8 cellular contexts compared by ENCODE assay signal in the genomic region with DNA sequence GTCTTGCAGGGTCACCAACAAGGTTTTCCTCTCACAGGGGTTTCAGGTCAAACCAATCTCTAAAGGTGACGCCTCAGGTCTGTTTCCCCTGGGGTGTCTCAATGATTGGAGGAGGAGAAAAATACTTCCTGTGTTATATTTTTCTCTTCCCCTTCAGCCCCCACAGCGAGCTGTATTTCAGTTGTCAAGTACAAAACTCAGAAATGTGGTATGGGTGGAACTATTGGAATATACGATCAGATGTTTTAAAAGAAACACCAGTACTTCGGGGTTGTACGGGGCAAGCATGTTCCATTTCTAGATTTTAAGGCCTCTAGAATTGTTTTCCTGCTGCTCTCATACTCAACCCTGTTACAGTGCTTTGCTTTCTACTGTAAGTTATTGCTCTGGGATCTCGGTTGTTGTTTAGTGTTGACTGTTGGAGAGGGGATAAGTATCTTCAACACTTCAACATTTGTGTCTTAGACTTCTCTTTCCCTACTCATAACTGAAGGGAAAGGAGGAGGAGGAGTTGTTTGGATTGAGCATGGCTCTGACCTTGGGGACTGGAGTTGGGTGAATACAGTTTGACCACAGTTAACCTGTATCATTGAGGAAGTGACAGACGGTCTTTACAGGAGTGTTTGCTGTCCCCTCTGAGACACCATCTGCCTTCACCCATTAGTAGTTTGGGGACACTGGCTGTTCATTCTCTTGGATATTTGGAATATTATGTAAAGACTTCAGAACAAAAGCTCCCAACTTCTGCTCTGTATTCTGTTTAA. TPM values are rescaled to one million over a fixed set of nuclear protein-coding genes. Genes with fewer than 3 reads are reported as not detected.
DNase-seq lines count a peak whose midpoint lies in the region; ATAC-seq and TF ChIP-seq lines count a peak whose summit lies in the region.

No MANE protein-coding gene starts in this region.

- H3K4me1 Mint-ChIP-seq in CD14-positive monocyte: peaks cover 67% of the 10 kb centered on the region
- peaks cover 44% of the 10 kb centered on the region for H3K4me1 Mint-ChIP-seq in T-helper 1 cell treated with Interleukin-12 subunit alpha and Interleukin-12 subunit beta and Interleukin-4 antibody, amounts not matched to agents 30 μg/mL and 1 μg/mL, for 36 hours (ENCODE audit: low read depth)

- no peaks in the 10 kb centered on the region for H3K9me3 ChIP-seq in skeletal muscle tissue (ENCODE audit: control insufficient read depth in 3 of 3, low read length in 3 of 3)

- no peaks in the 10 kb centered on the region for H3K36me3 ChIP-seq in skeletal muscle tissue (ENCODE audit: control insufficient read depth in 3 of 3, insufficient read depth in 3 of 3, low read length in 3 of 3)

- H3K4me3 Mint-ChIP-seq in CD14-positive monocyte: peak overlapping the region; percentile 98
- peak overlapping the region; percentile 98 for H3K4me3 Mint-ChIP-seq in T-helper 1 cell treated with Interleukin-12 subunit alpha and Interleukin-12 subunit beta and Interleukin-4 antibody, amounts not matched to agents 30 μg/mL and 1 μg/mL, for 36 hours

- H3K36me3 Mint-ChIP-seq in CD14-positive monocyte: peaks cover 19 to 20% of the 10 kb centered on the region in 2 donors
- H3K36me3 Mint-ChIP-seq in T-helper 1 cell treated with Interleukin-12 subunit alpha and Interleukin-12 subunit beta and Interleukin-4 antibody, amounts not matched to agents 30 μg/mL and 1 μg/mL, for 36 hours (ENCODE audit: low read depth): peaks cover 5% of the 10 kb centered on the region

- H3K27me3 Mint-ChIP-seq in CD14-positive monocyte (ENCODE audit: low read depth in 3 of 3): peaks cover 2 to 7% (median 2%) of the 10 kb centered on the region in 3 donors
- H3K27me3 Mint-ChIP-seq in T-helper 1 cell treated with Interleukin-12 subunit alpha and Interleukin-12 subunit beta and Interleukin-4 antibody, amounts not matched to agents 30 μg/mL and 1 μg/mL, for 36 hours (ENCODE audit: low read depth): peaks cover 8% of the 10 kb centered on the region

- intact Hi-C loops in CD14-positive monocyte (cut with micrococcal nuclease): no loop called here

- H3K4me3 ChIP-seq in fibroblast of the aortic adventitia (ENCODE audit: low read depth, low read length) (peak overlapping the region; percentile 90), skeletal muscle tissue (ENCODE audit: low read length in 3 of 3) (peak overlapping the region; percentile 81 to 92 (median 84))

- DNase-seq in CD14-positive monocyte (ENCODE audit: low spot score) (no peak), fibroblast of the aortic adventitia (ENCODE audit: low read depth) (no peak), retina (no peak)

- peak overlapping the region; percentile 92 to 98 (median 93) for H3K9ac ChIP-seq in skeletal muscle tissue (ENCODE audit: low read depth in 1 of 3, low read length in 3 of 3)

- H3K27me3 ChIP-seq in skeletal muscle tissue (ENCODE audit: control insufficient read depth in 3 of 3, insufficient read depth in 3 of 3, low read length in 3 of 3): no peaks in the 10 kb centered on the region

- peaks cover 0 to 2% (median 0%) of the 10 kb centered on the region in 7 donors for H3K9me3 Mint-ChIP-seq in CD14-positive monocyte
- no peaks in the 10 kb centered on the region for H3K9me3 Mint-ChIP-seq in T-helper 1 cell treated with Interleukin-12 subunit alpha and Interleukin-12 subunit beta and Interleukin-4 antibody, amounts not matched to agents 30 μg/mL and 1 μg/mL, for 36 hours

- peak overlapping the region; percentile 98 for H3K27ac ChIP-seq in skeletal muscle tissue (ENCODE audit: low read depth, low read length)

- peaks cover 45 to 61% (median 54%) of the 10 kb centered on the region in 3 donors for H3K4me1 ChIP-seq in skeletal muscle tissue (ENCODE audit: control insufficient read depth in 3 of 3, insufficient read depth in 3 of 3, low read length in 3 of 3)

- ATAC-seq in GM21576 (IDR thresholded peaks at IDR 0.05; ENCODE audit: unreplicated experiment) (peak; percentile 36), HG03439 (IDR thresholded peaks at IDR 0.05; ENCODE audit: unreplicated experiment) (no peak), GM18873 (IDR thresholded peaks at IDR 0.05; ENCODE audit: low FRiP score, unreplicated experiment) (no peak)

- no peak for TF ChIP-seq CTCF in CD14-positive monocyte (IDR thresholded peaks at IDR 0.05)
- no peak for TF ChIP-seq CTCF in fibroblast of the aortic adventitia (IDR thresholded peaks at IDR 0.05; ENCODE audit: insufficient read depth, low read length)

- H3K27ac Mint-ChIP-seq in CD14-positive monocyte: peak overlapping the region; percentile 87 to 97 (median 94)
- H3K27ac Mint-ChIP-seq in T-helper 1 cell treated with Interleukin-12 subunit alpha and Interleukin-12 subunit beta and Interleukin-4 antibody, amounts not matched to agents 30 μg/mL and 1 μg/mL, for 36 hours: peak overlapping the region; percentile 97

RNA-seq across cellular contexts. Expression of a gene that starts 2.0 kb away (rescaled TPM):
- polyA plus RNA-seq in CD14-positive monocyte: 1 to 10 TPM; 1.6 to 2.2 TPM
- 18.5 and 31.0 TPM in 2 replicates for total RNA-seq in fibroblast of the aortic adventitia (ENCODE audit: low replicate concordance)
- 26.6 TPM for total RNA-seq in skeletal muscle tissue

RNA-seq across cellular contexts. Expression of a gene that starts 51.3 kb away (rescaled TPM):
- polyA plus RNA-seq in CD14-positive monocyte: not detected
- total RNA-seq in fibroblast of the aortic adventitia (ENCODE audit: low replicate concordance) (19.7 and 27.7 TPM in 2 replicates), skeletal muscle tissue (13.0 TPM)
